18 cellular contexts compared by ENCODE assay signal in genomic region chr10:77082601-77083252, GRCh38.
A peak's percentile ranks its signal among the peaks of the same experiment; 100 is the strongest.
DNase-seq lines count a peak whose midpoint lies in the region; ATAC-seq, FAIRE-seq and TF ChIP-seq lines count a peak whose summit lies in the region.
"Had no signal": no experiment of that assay in that cellular context is flagged by ENCODE, and none has a peak within 500 bp of the region (broad histone marks: within the 10 kb centered on the region; RNA-seq: fewer than 3 reads in every experiment).

No MANE protein-coding gene starts in this region.

- peak; percentile 14 for DNase-seq in Calu3
- peak; percentile 14 for DNase-seq in HuH-7 (ENCODE audit: low spot score)
- peak; percentile 4 for DNase-seq in bronchial epithelial cell (ENCODE audit: low read depth)
- peak; percentile 74 for DNase-seq in iPS-NIHi7 (ENCODE audit: extremely low spot score)
- DNase-seq in NCI-H1930 (lab: John Stamatoyannopoulos, UW): no peak
- DNase-seq in natural killer cell treated with Interleukin-12 subunit alpha and Interleukin-12 subunit beta and Interleukin-15 and Interleukin-18, amount 100 ng/mL, for 72 hours (ENCODE audit: low spot score): no peak
- no peak for DNase-seq in frontal cortex (ENCODE audit: low spot score in 2 of 2)
- DNase-seq: activated CD4-positive, alpha-beta T cell treated with anti-CD3 and anti-CD28 coated beads for 4 hours; dermis blood vessel endothelial cell; Karpas-422; kidney; PC-9; sigmoid colon; stimulated activated CD4-positive, alpha-beta T cell treated with anti-CD3 and anti-CD28 coated beads, Interleukin-4, amount 100 ng/mL, for 4 hours had no signal

- no peak overlapping the region for H3K27ac Mint-ChIP-seq in Calu3 (ENCODE audit: unreplicated experiment)
- no peak overlapping the region for H3K27ac Mint-ChIP-seq in natural killer cell treated with Interleukin-12 subunit alpha and Interleukin-12 subunit beta and Interleukin-15 and Interleukin-18, amount 100 ng/mL, for 72 hours
- H3K27ac Mint-ChIP-seq: stimulated activated memory B cell treated with anti-CD40 and anti-IgM and Interleukin-4, amounts not matched to agents 10 μg/mL and 1 μg/mL and 100 μg/mL, for 72 hours; T-helper 1 cell treated with Interleukin-12 subunit alpha and Interleukin-12 subunit beta and Interleukin-4 antibody, amounts not matched to agents 30 μg/mL and 1 μg/mL, for 36 hours had no signal

- no peak overlapping the region for H3K4me3 ChIP-seq in bronchial epithelial cell (ENCODE audit: low read depth, low read length)
- H3K4me3 ChIP-seq: PC-9, sigmoid colon had no signal

- CTCF ChIA-PET in Calu3 (lab: Charles Lee): no interaction called here

- peak; percentile 55 for TF ChIP-seq CTCF in Calu3 (IDR thresholded peaks at IDR 0.05; ENCODE audit: unreplicated experiment)
- TF ChIP-seq CTCF in bronchial epithelial cell (IDR thresholded peaks at IDR 0.05; ENCODE audit: insufficient read depth, low read length, severe bottlenecking): peak; percentile 37

- no peaks in the 10 kb centered on the region for H3K36me3 ChIP-seq in bronchial epithelial cell (ENCODE audit: control insufficient read depth, insufficient read depth, low read length)

- H3K27me3 Mint-ChIP-seq in Calu3 (ENCODE audit: unreplicated experiment): peaks cover 72% of the 10 kb centered on the region
- peaks cover 2 to 12% of the 10 kb centered on the region in 2 donors for H3K27me3 Mint-ChIP-seq in natural killer cell treated with Interleukin-12 subunit alpha and Interleukin-12 subunit beta and Interleukin-15 and Interleukin-18, amount 100 ng/mL, for 72 hours
- H3K27me3 Mint-ChIP-seq: stimulated activated memory B cell treated with anti-CD40 and anti-IgM and Interleukin-4, amounts not matched to agents 10 μg/mL and 1 μg/mL and 100 μg/mL, for 72 hours had no signal

- no peaks in the 10 kb centered on the region for H3K27me3 ChIP-seq in bronchial epithelial cell (ENCODE audit: control insufficient read depth, insufficient read depth, low read length)
- H3K27me3 ChIP-seq: sigmoid colon had no signal

- TF ChIP-seq POLR2A in GM18505 (IDR thresholded peaks at IDR 0.05; ENCODE audit: borderline replicate concordance, extremely low read depth, insufficient read depth, insufficient read length): no peak

- intact Hi-C loops in Calu3 (cut with micrococcal nuclease; ENCODE audit: unreplicated experiment): no loop called here

- H3K4me3 Mint-ChIP-seq in Calu3 (ENCODE audit: low read depth, unreplicated experiment): no peak overlapping the region
- H3K4me3 Mint-ChIP-seq in natural killer cell treated with Interleukin-12 subunit alpha and Interleukin-12 subunit beta and Interleukin-15 and Interleukin-18, amount 100 ng/mL, for 72 hours: no peak overlapping the region
- H3K4me3 Mint-ChIP-seq: stimulated activated memory B cell treated with anti-CD40 and anti-IgM and Interleukin-4, amounts not matched to agents 10 μg/mL and 1 μg/mL and 100 μg/mL, for 72 hours; T-helper 1 cell treated with Interleukin-12 subunit alpha and Interleukin-12 subunit beta and Interleukin-4 antibody, amounts not matched to agents 30 μg/mL and 1 μg/mL, for 36 hours had no signal

- no peak for ATAC-seq in natural killer cell treated with Interleukin-12 subunit alpha and Interleukin-12 subunit beta and Interleukin-15 and Interleukin-18, amount 100 ng/mL, for 72 hours
- ATAC-seq in GM18505 (IDR thresholded peaks at IDR 0.05; ENCODE audit: unreplicated experiment): no peak
- ATAC-seq: stimulated activated memory B cell treated with anti-CD40 and anti-IgM and Interleukin-4, amounts not matched to agents 10 μg/mL and 1 μg/mL and 100 μg/mL, for 72 hours had no signal

- FAIRE-seq in bronchial epithelial cell (lab: Jason Lieb, UNC): no peak
- FAIRE-seq in frontal cortex (lab: Jason Lieb, UNC): no peak
- FAIRE-seq: GM18507, kidney had no signal

- H3K4me1 Mint-ChIP-seq in Calu3 (ENCODE audit: low read depth, unreplicated experiment): no peaks in the 10 kb centered on the region
- no peaks in the 10 kb centered on the region for H3K4me1 Mint-ChIP-seq in natural killer cell treated with Interleukin-12 subunit alpha and Interleukin-12 subunit beta and Interleukin-15 and Interleukin-18, amount 100 ng/mL, for 72 hours (ENCODE audit: low read depth in 2 of 2)
- H3K4me1 Mint-ChIP-seq: stimulated activated memory B cell treated with anti-CD40 and anti-IgM and Interleukin-4, amounts not matched to agents 10 μg/mL and 1 μg/mL and 100 μg/mL, for 72 hours had no signal

- no TSS peak for BruUV-seq in Calu3 (replicated peaks; lab: Mats Ljungman, UMichigan)

- H3K9me3 Mint-ChIP-seq in Calu3 (ENCODE audit: low read depth, unreplicated experiment): no peaks in the 10 kb centered on the region
- H3K9me3 Mint-ChIP-seq in natural killer cell treated with Interleukin-12 subunit alpha and Interleukin-12 subunit beta and Interleukin-15 and Interleukin-18, amount 100 ng/mL, for 72 hours: no peaks in the 10 kb centered on the region
- H3K9me3 Mint-ChIP-seq: stimulated activated memory B cell treated with anti-CD40 and anti-IgM and Interleukin-4, amounts not matched to agents 10 μg/mL and 1 μg/mL and 100 μg/mL, for 72 hours; T-helper 1 cell treated with Interleukin-12 subunit alpha and Interleukin-12 subunit beta and Interleukin-4 antibody, amounts not matched to agents 30 μg/mL and 1 μg/mL, for 36 hours had no signal

- no peaks in the 10 kb centered on the region for H3K36me3 Mint-ChIP-seq in Calu3 (ENCODE audit: insufficient read depth, unreplicated experiment)
- H3K36me3 Mint-ChIP-seq in natural killer cell treated with Interleukin-12 subunit alpha and Interleukin-12 subunit beta and Interleukin-15 and Interleukin-18, amount 100 ng/mL, for 72 hours: no peaks in the 10 kb centered on the region
- H3K36me3 Mint-ChIP-seq: stimulated activated memory B cell treated with anti-CD40 and anti-IgM and Interleukin-4, amounts not matched to agents 10 μg/mL and 1 μg/mL and 100 μg/mL, for 72 hours had no signal

Comparison
In these comparisons a context has a peak if more than half of its experiments do, and no peak if none do; other contexts are left out.
1. DNase-seq: peak in Calu3 (single experiment), HuH-7 (single experiment), bronchial epithelial cell (single experiment) and iPS-NIHi7 (single experiment); none in NCI-H1930 (0 of 2), natural killer cell treated with Interleukin-12 subunit alpha and Interleukin-12 subunit beta and Interleukin-15 and Interleukin-18, amount 100 ng/mL, for 72 hours (single experiment) and frontal cortex (0 of 2).